Comparison of ENCODE assay signal across 11 cellular contexts in genomic region chr1:40182956-40183710, GRCh38. TPM values are rescaled to one million over a fixed set of nuclear protein-coding genes. Genes with fewer than 3 reads are reported as not detected.
A peak's percentile ranks its signal among the peaks of the same experiment; 100 is the strongest.
DNase-seq lines count a peak whose midpoint lies in the region; ATAC-seq, FAIRE-seq and TF ChIP-seq lines count a peak whose summit lies in the region.
"Had no signal": no experiment of that assay in that cellular context is flagged by ENCODE, and none has a peak within 500 bp of the region (broad histone marks: within the 10 kb centered on the region; RNA-seq: fewer than 3 reads in every experiment).

No MANE protein-coding gene starts in this region.

- H3K27me3 ChIP-seq in H9 (ENCODE audit: insufficient read depth, low read length), result no peaks in the 10 kb centered on the region
- no peaks in the 10 kb centered on the region for H3K27me3 ChIP-seq in effector memory CD4-positive, alpha-beta T cell (replicated peaks; ENCODE audit: control insufficient read depth, insufficient read depth, low read length, poor library complexity, severe bottlenecking)
- H3K27me3 ChIP-seq: adrenal gland, spleen had no signal

- no peak for FAIRE-seq in HTR-8/SVneo (lab: Jason Lieb, UNC)

- H3K18ac ChIP-seq in H9 (ENCODE audit: insufficient read length, low read depth, low read length), result no peak overlapping the region

- no peak overlapping the region for H4K8ac ChIP-seq in H9 (replicated peaks; ENCODE audit: insufficient read length, low read depth, low read length)

- no peak overlapping the region for H2BK120ac ChIP-seq in H9 (ENCODE audit: low read depth, low read length, poor library complexity, severe bottlenecking)

- H4K20me1 ChIP-seq in H9 (ENCODE audit: control insufficient read depth, insufficient read depth, insufficient read length), result no peaks in the 10 kb centered on the region

- H4K5ac ChIP-seq in H9 (ENCODE audit: insufficient read length, low read depth, low read length), result no peak overlapping the region

- no peaks in the 10 kb centered on the region for H3K27me3 Mint-ChIP-seq in H9 (ENCODE audit: low read depth)
- no peaks in the 10 kb centered on the region for H3K27me3 Mint-ChIP-seq in activated naive CD8-positive, alpha-beta T cell treated with anti-CD3 and anti-CD28 coated beads, Interleukin-2, amount 50 U/mL, for 24 hours

- H3K56ac ChIP-seq in H9 (ENCODE audit: insufficient read length, low read depth, low read length), result no peak overlapping the region

- H3K9ac ChIP-seq in H9 (ENCODE audit: extremely low read depth, insufficient read length, low read length), result no peak overlapping the region

- H4K91ac ChIP-seq in H9 (ENCODE audit: insufficient read length, low read depth, low read length), result no peak overlapping the region

- no peak overlapping the region for H3K4me3 Mint-ChIP-seq in H9
- peak overlapping the region; percentile 13 for H3K4me3 Mint-ChIP-seq in activated naive CD8-positive, alpha-beta T cell treated with anti-CD3 and anti-CD28 coated beads, Interleukin-2, amount 50 U/mL, for 24 hours

- no peaks in the 10 kb centered on the region for H3K36me3 ChIP-seq in effector memory CD4-positive, alpha-beta T cell (ENCODE audit: control insufficient read depth, insufficient read depth, low read length)
- H3K36me3 ChIP-seq: adrenal gland, spleen had no signal

- no peak overlapping the region for H2BK12ac ChIP-seq in H9 (ENCODE audit: insufficient read length, low read depth, low read length)

- peak; percentile 35 for ATAC-seq in activated naive CD8-positive, alpha-beta T cell treated with anti-CD3 and anti-CD28 coated beads, Interleukin-2, amount 50 U/mL, for 24 hours
- no peak for ATAC-seq in HG03378 (IDR thresholded peaks at IDR 0.05; ENCODE audit: unreplicated experiment)

- H3T11ph ChIP-seq in H9 (ENCODE audit: low read length), result no peak overlapping the region

- peak; percentile 68 for TF ChIP-seq CTCF in H9 (conservative IDR thresholded peaks at IDR 0.05)

- H3K4me3 ChIP-seq in effector memory CD4-positive, alpha-beta T cell (ENCODE audit: insufficient read depth, low read depth, low read length, poor library complexity, severe bottlenecking), result no peak overlapping the region
- H3K4me3 ChIP-seq: adrenal gland, spleen had no signal

- H3K9me3 Mint-ChIP-seq in H9, result no peaks in the 10 kb centered on the region
- peaks cover 6% of the 10 kb centered on the region for H3K9me3 Mint-ChIP-seq in activated naive CD8-positive, alpha-beta T cell treated with anti-CD3 and anti-CD28 coated beads, Interleukin-2, amount 50 U/mL, for 24 hours

- no peaks in the 10 kb centered on the region; the same call in 1 of the 2 replicates for H3K4me1 ChIP-seq in H9 (ENCODE audit: insufficient read depth, low read length)
- peaks cover 4% of the 10 kb centered on the region for H3K4me1 ChIP-seq in effector memory CD4-positive, alpha-beta T cell (ENCODE audit: control insufficient read depth, insufficient read depth, low read length, poor library complexity, severe bottlenecking)

- peaks cover 13% of the 10 kb centered on the region in 2 experiments for H3K4me1 Mint-ChIP-seq in H9
- peaks cover 75% of the 10 kb centered on the region for H3K4me1 Mint-ChIP-seq in activated naive CD8-positive, alpha-beta T cell treated with anti-CD3 and anti-CD28 coated beads, Interleukin-2, amount 50 U/mL, for 24 hours

- H3K23me2 ChIP-seq in H9 (ENCODE audit: insufficient read length, low read depth, low read length, poor library complexity, severe bottlenecking), result no peaks in the 10 kb centered on the region

- no peak overlapping the region for H2BK15ac ChIP-seq in H9 (ENCODE audit: low read depth, low read length)

- H3K9me3 ChIP-seq in H9 (ENCODE audit: control insufficient read depth, low read depth, low read length), result no peaks in the 10 kb centered on the region
- H3K9me3 ChIP-seq in effector memory CD4-positive, alpha-beta T cell (ENCODE audit: control insufficient read depth, low read length), result no peaks in the 10 kb centered on the region
- H3K9me3 ChIP-seq: adrenal gland, spleen had no signal

- no peak overlapping the region for H2BK5ac ChIP-seq in H9 (ENCODE audit: insufficient read length, low read length)

- DNase-seq in DMS114 treated with DMSO at 0.1 percent for 48 hours (lab: John Stamatoyannopoulos, UW; ENCODE audit: unreplicated experiment) (peak; percentile 44), H9 (no peak), lung microvascular endothelial cell (ENCODE audit: low read depth in 2 of 2) (peak; percentile 45 to 47), COLO829 (ENCODE audit: low spot score) (no peak), HTR-8/SVneo (ENCODE audit: insufficient read length, low spot score) (no peak)
- peak; percentile 20 for DNase-seq in activated naive CD8-positive, alpha-beta T cell treated with anti-CD3 and anti-CD28 coated beads, Interleukin-2, amount 50 U/mL, for 24 hours
- no peak for DNase-seq in effector memory CD4-positive, alpha-beta T cell
- DNase-seq: spleen had no signal

- H2AK5ac ChIP-seq in H9 (ENCODE audit: insufficient read length, low read length), result no peak overlapping the region

- no peak overlapping the region for H2BK20ac ChIP-seq in H9 (ENCODE audit: low read depth, low read length, poor library complexity, severe bottlenecking)

- no peak overlapping the region for H2AFZ ChIP-seq in H9 (ENCODE audit: low read length)

- peaks cover 17% of the 10 kb centered on the region; the same call in 1 of the 2 replicates for H3K79me2 ChIP-seq in H9 (ENCODE audit: insufficient read depth, low read length)

- no peak overlapping the region for H3K4ac ChIP-seq in H9 (ENCODE audit: low read depth, low read length)

- H3K23ac ChIP-seq in H9 (ENCODE audit: insufficient read length, low read depth, low read length), result no peak overlapping the region

- H3K14ac ChIP-seq in H9 (ENCODE audit: insufficient read depth, low read length), result no peak overlapping the region

- no CpG with 5 or more reads among the region's 3 CpGs for WGBS in H9 (ENCODE audit: extremely low coverage, insufficient read length, low lambda C conversion rate)

- H3K27ac Mint-ChIP-seq in H9, result no peak overlapping the region; a peak in 1 of 7 replicates
- H3K27ac Mint-ChIP-seq in activated naive CD8-positive, alpha-beta T cell treated with anti-CD3 and anti-CD28 coated beads, Interleukin-2, amount 50 U/mL, for 24 hours, result peak overlapping the region; percentile 4

- H3K79me1 ChIP-seq in H9 (ENCODE audit: insufficient read depth, low read depth, low read length, poor library complexity, severe bottlenecking), result peaks cover 11% of the 10 kb centered on the region

- no peak overlapping the region for H3K4me2 ChIP-seq in H9 (ENCODE audit: insufficient read depth, insufficient read length, low read length)

- no peak overlapping the region for H3K27ac ChIP-seq in H9 (ENCODE audit: insufficient read length, low read depth, low read length)
- no peak overlapping the region for H3K27ac ChIP-seq in effector memory CD4-positive, alpha-beta T cell (ENCODE audit: insufficient read depth, low read length, poor library complexity, severe bottlenecking)
- H3K27ac ChIP-seq: adrenal gland, HL-60, spleen had no signal

- no peaks in the 10 kb centered on the region for H3K36me3 Mint-ChIP-seq in H9 (ENCODE audit: insufficient read depth in 1 of 3, low read depth in 3 of 3)
- H3K36me3 Mint-ChIP-seq in activated naive CD8-positive, alpha-beta T cell treated with anti-CD3 and anti-CD28 coated beads, Interleukin-2, amount 50 U/mL, for 24 hours (ENCODE audit: low read depth), result peaks cover 11% of the 10 kb centered on the region

RNA-seq across cellular contexts. Expression of gene RLF, which starts 21.9 kb away (rescaled TPM):
- total RNA-seq in H9 (2021) (18.4 and 19.2 TPM in 2 replicates), lung microvascular endothelial cell (12.9 and 19.2 TPM in 2 replicates)

Comparison
In these comparisons a context has a peak if more than half of its experiments do, and no peak if none do; other contexts are left out.
1. DNase-seq: peak in DMS114 treated with DMSO at 0.1 percent for 48 hours (single experiment), activated naive CD8-positive, alpha-beta T cell treated with anti-CD3 and anti-CD28 coated beads, Interleukin-2, amount 50 U/mL, for 24 hours (single experiment) and lung microvascular endothelial cell (2 of 2); none in H9 (single experiment), COLO829 (single experiment), HTR-8/SVneo (single experiment) and effector memory CD4-positive, alpha-beta T cell (0 of 3).